ENCODE assay signal across 19 cellular contexts in the genomic region with DNA sequence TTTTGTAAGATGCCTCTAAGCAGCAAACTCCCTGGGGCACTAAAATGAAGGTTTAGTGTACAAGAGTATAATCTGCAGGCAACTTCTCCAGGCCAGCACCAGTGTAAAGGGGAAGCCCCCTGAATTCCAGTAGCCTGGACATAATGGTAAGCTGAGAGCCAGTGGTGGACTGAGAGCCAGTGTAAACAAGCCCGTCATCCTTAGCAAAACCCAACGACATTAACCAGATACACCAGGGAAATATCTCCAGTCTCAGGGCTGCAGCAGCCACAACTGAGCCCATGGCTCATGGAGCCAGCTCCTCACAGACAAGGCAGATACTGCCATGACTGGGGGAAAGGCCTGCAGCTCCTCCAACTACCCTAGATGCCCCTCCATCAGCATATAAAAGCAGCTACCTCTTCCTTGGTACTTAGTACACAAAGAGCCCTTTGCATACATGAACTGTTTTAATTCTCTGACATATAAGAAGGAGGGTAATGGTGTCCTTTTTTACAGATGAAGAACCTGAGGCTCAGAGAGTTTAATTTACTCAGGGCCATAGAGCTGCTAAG. TPM values are rescaled to one million over a fixed set of nuclear protein-coding genes. Genes with fewer than 3 reads are reported as not detected.
DNase-seq lines count a peak whose midpoint lies in the region; ATAC-seq and TF ChIP-seq lines count a peak whose summit lies in the region.
"Had no signal": no experiment of that assay in that cellular context is flagged by ENCODE, and none has a peak within 500 bp of the region (broad histone marks: within the 10 kb centered on the region; RNA-seq: fewer than 3 reads in every experiment).

No MANE protein-coding gene starts in this region.

- no peak overlapping the region for H3K9ac ChIP-seq in muscle layer of colon (ENCODE audit: low read length)

- no peaks in the 10 kb centered on the region for H3K4me1 Mint-ChIP-seq in osteocyte (ENCODE audit: unreplicated experiment)
- H3K4me1 Mint-ChIP-seq in T-helper 2 cell treated with Interferon-gamma antibody and Interleukin-4, amounts not matched to agents 5 μg/mL and 100 μg/mL, for 36 hours (ENCODE audit: low read depth): no peaks in the 10 kb centered on the region

- peaks cover 17% of the 10 kb centered on the region for H3K36me3 ChIP-seq in muscle layer of colon (ENCODE audit: insufficient read depth, low read length)

- H3K9me3 Mint-ChIP-seq in osteocyte (ENCODE audit: unreplicated experiment): no peaks in the 10 kb centered on the region
- H3K9me3 Mint-ChIP-seq in T-helper 2 cell treated with Interferon-gamma antibody and Interleukin-4, amounts not matched to agents 5 μg/mL and 100 μg/mL, for 36 hours: no peaks in the 10 kb centered on the region
- H3K9me3 Mint-ChIP-seq: CD8-positive, alpha-beta T cell; IgD-negative memory B cell had no signal

- intact Hi-C loops in Right ventricle myocardium inferior (cut with DNase I): no loop called here
- intact Hi-C loops in cardiac septum (cut with DNase I): no loop called here
- intact Hi-C loops in left cardiac atrium (cut with DNase I): no loop called here

- DNase-seq in Right ventricle myocardium inferior (ENCODE audit: missing footprints) (no peak), cardiac septum (ENCODE audit: low spot score) (no peak), left cardiac atrium (peak; percentile 31), osteocyte (ENCODE audit: extremely low spot score, unreplicated experiment) (no peak)
- no peak for DNase-seq in T-helper 2 cell treated with Interferon-gamma antibody and Interleukin-4, amounts not matched to agents 5 μg/mL and 100 μg/mL, for 36 hours (ENCODE audit: low spot score)
- DNase-seq: CD8-positive, alpha-beta T cell; H7; MV-4-11; NCI-H1417 treated with DMSO at 0.1 percent for 48 hours; NCI-H2029; NCI-H510A treated with DMSO at 0.1 percent for 48 hours; SHP77 treated with DMSO at 0.1 percent for 48 hours had no signal

- no peaks in the 10 kb centered on the region for H3K27me3 ChIP-seq in muscle layer of colon (ENCODE audit: control insufficient read depth in 1 of 2, insufficient read depth in 2 of 2, low read length in 2 of 2)

- no peak for TF ChIP-seq CTCF in osteocyte (IDR thresholded peaks at IDR 0.05)

- H3K4me1 ChIP-seq in muscle layer of colon (ENCODE audit: insufficient read depth, low read length): peaks cover 46% of the 10 kb centered on the region

- ATAC-seq in Right ventricle myocardium inferior (peak; percentile 88), left cardiac atrium (peak; percentile 74 to 92), GM18858 (IDR thresholded peaks at IDR 0.05; ENCODE audit: unreplicated experiment) (no peak), HG03439 (IDR thresholded peaks at IDR 0.05; ENCODE audit: unreplicated experiment) (no peak)
- ATAC-seq: CD8-positive, alpha-beta T cell; Panc1 had no signal

- peaks cover 26% of the 10 kb centered on the region for H3K36me3 Mint-ChIP-seq in osteocyte (ENCODE audit: unreplicated experiment)
- peaks cover 20% of the 10 kb centered on the region for H3K36me3 Mint-ChIP-seq in T-helper 2 cell treated with Interferon-gamma antibody and Interleukin-4, amounts not matched to agents 5 μg/mL and 100 μg/mL, for 36 hours (ENCODE audit: low read depth)

- H3K27ac ChIP-seq in muscle layer of colon (ENCODE audit: low read depth, low read length): peak overlapping the region; percentile 73
- H3K27ac ChIP-seq: 22Rv1 had no signal

- no peak overlapping the region for H3K4me3 Mint-ChIP-seq in osteocyte (ENCODE audit: unreplicated experiment)
- no peak overlapping the region for H3K4me3 Mint-ChIP-seq in T-helper 2 cell treated with Interferon-gamma antibody and Interleukin-4, amounts not matched to agents 5 μg/mL and 100 μg/mL, for 36 hours
- H3K4me3 Mint-ChIP-seq: CD8-positive, alpha-beta T cell had no signal

- no peak overlapping the region for H3K27ac Mint-ChIP-seq in osteocyte (ENCODE audit: unreplicated experiment)
- H3K27ac Mint-ChIP-seq in T-helper 2 cell treated with Interferon-gamma antibody and Interleukin-4, amounts not matched to agents 5 μg/mL and 100 μg/mL, for 36 hours: no peak overlapping the region
- H3K27ac Mint-ChIP-seq: CD8-positive, alpha-beta T cell had no signal

- no peaks in the 10 kb centered on the region for H3K27me3 Mint-ChIP-seq in osteocyte (ENCODE audit: unreplicated experiment)
- H3K27me3 Mint-ChIP-seq in T-helper 2 cell treated with Interferon-gamma antibody and Interleukin-4, amounts not matched to agents 5 μg/mL and 100 μg/mL, for 36 hours (ENCODE audit: low read depth): no peaks in the 10 kb centered on the region
- H3K27me3 Mint-ChIP-seq: IgD-negative memory B cell had no signal

- H3K9me3 ChIP-seq in muscle layer of colon (ENCODE audit: low read length): no peaks in the 10 kb centered on the region

- H3K4me3 ChIP-seq in muscle layer of colon (ENCODE audit: low read depth in 1 of 2, low read length in 2 of 2): no peak overlapping the region

RNA-seq across cellular contexts. Expression of gene PARP16, which starts 21.7 kb away (rescaled TPM):
- total RNA-seq in Right ventricle myocardium inferior (4.9 TPM), cardiac septum (4.7 TPM), left cardiac atrium (1 to 10 TPM; 3.5 to 4.6 TPM), osteocyte (9.4 and 9.5 TPM in 2 replicates)

RNA-seq across cellular contexts. Expression of gene RNU5A-1, which starts 30.9 kb away (rescaled TPM):
- total RNA-seq in Right ventricle myocardium inferior (not detected), cardiac septum (not detected), left cardiac atrium (not detected), osteocyte (not detected in 2 replicates)
- total RNA-seq: CD8-positive, alpha-beta T cell; H7; HT-29 had no signal

RNA-seq across cellular contexts. Expression of gene RNU5B-1, which starts 39.5 kb away (rescaled TPM):
- total RNA-seq in Right ventricle myocardium inferior (25.8 TPM), cardiac septum (29.8 TPM), left cardiac atrium (10 to 100 TPM; 39.9 to 44.0 TPM), osteocyte (18.5 and 32.7 TPM in 2 replicates)
- total RNA-seq: H7, HT-29 had no signal

RNA-seq across cellular contexts. Expression of gene CILP, which starts 53.7 kb away (rescaled TPM):
- total RNA-seq in Right ventricle myocardium inferior: 15.7 TPM
- 24.0 TPM for total RNA-seq in cardiac septum
- total RNA-seq in left cardiac atrium: 10 to 100 TPM in 1 of 2 donors, 1 to 10 TPM in 1; 8.2 to 31.1 TPM
- 0.19 TPM in 1 of 2 replicates, not detected in the other for total RNA-seq in osteocyte
- total RNA-seq: H7 had no signal

Comparison
In these comparisons a context has a peak if more than half of its experiments do, and no peak if none do; other contexts are left out.
1. ATAC-seq: peak in Right ventricle myocardium inferior (single experiment) and left cardiac atrium (2 of 2); none in GM18858 (single experiment) and HG03439 (single experiment).